ENCODE assay signal across 8 cellular contexts in genomic region chr3:157174616-157175498, GRCh38. TPM values are rescaled to one million over a fixed set of nuclear protein-coding genes. Genes with fewer than 3 reads are reported as not detected.
DNase-seq lines count a peak whose midpoint lies in the region; ATAC-seq and TF ChIP-seq lines count a peak whose summit lies in the region.

No MANE protein-coding gene starts in this region.

- TF ChIP-seq CTCF in AG09319 (IDR thresholded peaks at IDR 0.05; ENCODE audit: low read depth, low read length) (no peak), smooth muscle cell (IDR thresholded peaks at IDR 0.05; ENCODE audit: borderline replicate concordance, insufficient read depth, poor library complexity, severe bottlenecking) (no peak)

- H3K9me3 Mint-ChIP-seq in immature natural killer cell: no peaks in the 10 kb centered on the region

- peak; percentile 93 for ATAC-seq in GM19025 (IDR thresholded peaks at IDR 0.05; ENCODE audit: low read depth, unreplicated experiment)
- ATAC-seq in HG03280 (IDR thresholded peaks at IDR 0.05; ENCODE audit: unreplicated experiment): peak; percentile 92

- peak overlapping the region; percentile 90 for H3K4me2 ChIP-seq in smooth muscle cell

- peak overlapping the region; percentile 97 to 100 (median 98) for H3K27ac Mint-ChIP-seq in immature natural killer cell

- H3F3A ChIP-seq in smooth muscle cell (ENCODE audit: low read depth): no peaks in the 10 kb centered on the region

- no peaks in the 10 kb centered on the region for H3K9me3 ChIP-seq in smooth muscle cell (replicated peaks; ENCODE audit: low read depth)

- peak overlapping the region; percentile 80 for H2AFZ ChIP-seq in smooth muscle cell (ENCODE audit: low read depth)

- H3K4me1 Mint-ChIP-seq in immature natural killer cell: peaks cover 27 to 46% of the 10 kb centered on the region in 2 donors

- peaks cover 17% of the 10 kb centered on the region for H3K4me1 ChIP-seq in smooth muscle cell (ENCODE audit: low read depth)

- under 1% methylated on average over 63 of the region's 63 CpGs for WGBS in smooth muscle cell (ENCODE audit: low lambda C conversion rate)

- H3K79me2 ChIP-seq in smooth muscle cell (ENCODE audit: low read depth): peaks cover 18% of the 10 kb centered on the region

- peak overlapping the region; percentile 96 for H3K27ac ChIP-seq in smooth muscle cell (ENCODE audit: low read depth)

- no peaks in the 10 kb centered on the region for H3K27me3 ChIP-seq in smooth muscle cell (ENCODE audit: low read depth)

- peaks cover 10 to 14% (median 13%) of the 10 kb centered on the region in 3 donors for H3K27me3 Mint-ChIP-seq in immature natural killer cell (ENCODE audit: low read depth in 3 of 3)

- no peaks in the 10 kb centered on the region for H3K36me3 ChIP-seq in smooth muscle cell (ENCODE audit: low read depth)

- peak overlapping the region; percentile 80 for H3K4me3 ChIP-seq in smooth muscle cell

- peak; percentile 100 for DNase-seq in AG09319 (ENCODE audit: extremely low read depth, low read depth)
- DNase-seq in NCI-H345 (lab: John Stamatoyannopoulos, UW): peak; percentile 98
- peak; percentile 94 to 100 (median 96) for DNase-seq in activated CD4-positive, CD25-positive, alpha-beta regulatory T cell (lab: John Stamatoyannopoulos, UW)
- peak; percentile 99 for DNase-seq in central memory CD4-positive, alpha-beta T cell
- peak; percentile 98 to 99 (median 99) for DNase-seq in immature natural killer cell
- DNase-seq in smooth muscle cell (lab: John Stamatoyannopoulos, UW; ENCODE audit: unreplicated experiment): peak; percentile 93

- H3K36me3 Mint-ChIP-seq in immature natural killer cell: peaks cover 0 to 11% (median 10%) of the 10 kb centered on the region in 3 donors

- no peaks in the 10 kb centered on the region for H4K20me1 ChIP-seq in smooth muscle cell (ENCODE audit: low read depth)

- peak overlapping the region; percentile 90 to 95 (median 91) for H3K4me3 Mint-ChIP-seq in immature natural killer cell

- H3K9ac ChIP-seq in smooth muscle cell (ENCODE audit: low read depth): peak overlapping the region; percentile 95

RNA-seq across cellular contexts. Expression of gene CCNL1, which starts 14.9 kb away (rescaled TPM):
- 10 to 100 TPM; 35.3 to 87.6 (median 44.2) TPM for polyA plus RNA-seq in immature natural killer cell
- 599 and 780 TPM in 2 replicates for total RNA-seq in smooth muscle cell
- 173 and 184 TPM in 2 replicates for polyA plus RNA-seq in smooth muscle cell

Comparison
In these comparisons a context has a peak if more than half of its experiments do, and no peak if none do; other contexts are left out.
1. Peak in every context shown above with its lines: DNase-seq, ATAC-seq, H3K4me3 ChIP-seq and H3K27ac ChIP-seq.